ENCODE assay signal across 9 cellular contexts in genomic region chr6:28543671-28544131, GRCh38. TPM values are rescaled to one million over a fixed set of nuclear protein-coding genes. Genes with fewer than 3 reads are reported as not detected.
DNase-seq lines count a peak whose midpoint lies in the region; ATAC-seq and TF ChIP-seq lines count a peak whose summit lies in the region.
"Had no signal": no experiment of that assay in that cellular context is flagged by ENCODE, and none has a peak within 500 bp of the region (broad histone marks: within the 10 kb centered on the region; RNA-seq: fewer than 3 reads in every experiment).

No MANE protein-coding gene starts in this region.

- H3K4me3 ChIP-seq in choroid plexus epithelial cell (ENCODE audit: low read depth, low read length): peak overlapping the region; percentile 59
- peak overlapping the region; percentile 15 for H3K4me3 ChIP-seq in ovary

- TF ChIP-seq CTCF in choroid plexus epithelial cell (conservative IDR thresholded peaks at IDR 0.05; ENCODE audit: low read depth, low read length) (no peak), ovary (IDR thresholded peaks at IDR 0.05) (no peak)

- no peak for TF ChIP-seq POLR2A in ovary (IDR thresholded peaks at IDR 0.05)

- no peaks in the 10 kb centered on the region for H3K36me3 ChIP-seq in ovary

- WGBS in ovary, 3 donors: 9 to 13% (median 11%) methylated on average over 22 of the region's 22 CpGs

- peaks cover 0 to 3% of the 10 kb centered on the region in 2 donors for H3K9me3 ChIP-seq in ovary

- no peak overlapping the region for H3K27ac ChIP-seq in ovary

- peak; percentile 41 for ATAC-seq in GM18868 (IDR thresholded peaks at IDR 0.05; ENCODE audit: unreplicated experiment)
- ATAC-seq in GM21390 (IDR thresholded peaks at IDR 0.05; ENCODE audit: unreplicated experiment): no peak
- ATAC-seq in GM21447 (IDR thresholded peaks at IDR 0.05; ENCODE audit: unreplicated experiment): no peak

- intact Hi-C loops in ovary (cut with DNase I): no loop called here

- no peak for TF ChIP-seq EP300 in ovary (IDR thresholded peaks at IDR 0.05)

- DNase-seq in OCI-M1 (lab: John Stamatoyannopoulos, UW) (peak; percentile 87), choroid plexus epithelial cell (ENCODE audit: low read depth) (peak; percentile 22), ovary (peak in 3 of 5 donors; percentile 20 to 50 (median 24)), glomerular visceral epithelial cell (ENCODE audit: extremely low spot score) (no peak), NCI-H226 (no peak)

- no peaks in the 10 kb centered on the region for H3K4me1 ChIP-seq in ovary (ENCODE audit: insufficient read depth)

- H3K27me3 ChIP-seq in ovary: no peaks in the 10 kb centered on the region

RNA-seq across cellular contexts. Expression of gene GPX5, which starts 18.0 kb away (rescaled TPM):
- total RNA-seq in ovary: not detected
- polyA plus RNA-seq in ovary: not detected
- total RNA-seq: M059J had no signal

RNA-seq across cellular contexts. Expression of gene GPX6, which starts 28.1 kb away (rescaled TPM):
- total RNA-seq in ovary: not detected
- polyA plus RNA-seq in ovary: not detected
- total RNA-seq: M059J had no signal

Comparison
In these comparisons a context has a peak if more than half of its experiments do, and no peak if none do; other contexts are left out.
1. DNase-seq: peak in OCI-M1 (single experiment), choroid plexus epithelial cell (single experiment) and ovary (3 of 5); none in glomerular visceral epithelial cell (single experiment) and NCI-H226 (single experiment).